18 cellular contexts compared by ENCODE assay signal in the genomic region with DNA sequence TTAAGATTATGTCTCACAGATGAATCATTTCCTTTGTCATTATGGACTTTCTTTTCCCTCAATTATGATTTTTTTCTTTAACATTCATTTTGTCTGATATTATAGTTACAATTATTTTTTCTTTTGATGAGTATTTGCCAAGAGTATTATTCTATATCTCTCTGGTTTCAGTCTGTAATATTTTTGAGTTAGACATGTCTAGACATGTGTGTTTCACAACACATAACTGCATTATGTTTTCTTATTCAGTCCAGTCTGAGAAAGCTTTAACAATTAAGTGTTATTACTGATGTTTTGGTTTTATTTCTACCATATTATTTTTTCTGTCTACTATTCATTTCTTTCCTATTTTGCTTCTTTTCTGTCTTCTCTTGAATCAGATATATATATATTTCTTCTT.
DNase-seq lines count a peak whose midpoint lies in the region; ATAC-seq, FAIRE-seq and TF ChIP-seq lines count a peak whose summit lies in the region.
"Had no signal": no experiment of that assay in that cellular context is flagged by ENCODE, and none has a peak within 500 bp of the region (broad histone marks: within the 10 kb centered on the region; RNA-seq: fewer than 3 reads in every experiment).

No MANE protein-coding gene starts in this region.

- no peak overlapping the region for H3K9ac ChIP-seq in endothelial cell of umbilical vein (replicated peaks; ENCODE audit: extremely low read depth, insufficient read depth, low read length)

- H3K4me3 ChIP-seq in RWPE2 (ENCODE audit: severe bottlenecking) (no peak overlapping the region), endothelial cell of umbilical vein (replicated peaks in 1 of 3; ENCODE audit: insufficient read depth in 1 of 3, low read depth in 1 of 3, low read length in 3 of 3) (no peak overlapping the region), foreskin fibroblast (ENCODE audit: low read depth in 1 of 2, low read length in 2 of 2) (no peak overlapping the region)

- no peak for DNase-seq in GM19239 (ENCODE audit: insufficient read length, low spot score)
- DNase-seq in RWPE2 (ENCODE audit: low spot score): no peak
- no peak for DNase-seq in endothelial cell of umbilical vein (ENCODE audit: low read depth, low spot score)
- peak; percentile 3 for DNase-seq in iris pigment epithelial cell (ENCODE audit: low read depth)
- DNase-seq in COLO668 (lab: John Stamatoyannopoulos, UW; ENCODE audit: unreplicated experiment): no peak
- DNase-seq in foreskin fibroblast: no peak
- no peak for DNase-seq in activated CD4-positive, alpha-beta T cell treated with anti-CD3 and anti-CD28 coated beads for 48 hours
- DNase-seq: C1 segment of cervical spinal cord; Caco-2; CD4-positive, alpha-beta T cell; DND-41; GDM1; GOT3; H9 had no signal

- no peaks in the 10 kb centered on the region for H3K9me1 ChIP-seq in endothelial cell of umbilical vein (replicated peaks; ENCODE audit: control insufficient read depth, extremely low read depth, insufficient read depth, low read length)

- no peaks in the 10 kb centered on the region for H3K27me3 ChIP-seq in RWPE2 (ENCODE audit: insufficient read depth, poor library complexity, severe bottlenecking)
- H3K27me3 ChIP-seq in endothelial cell of umbilical vein (ENCODE audit: control insufficient read depth in 2 of 2, insufficient read depth in 2 of 2, low read length in 2 of 2): no peaks in the 10 kb centered on the region

- peak; percentile 40 for FAIRE-seq in GM19239 (lab: Jason Lieb, UNC)
- no peak for FAIRE-seq in endothelial cell of umbilical vein (lab: Jason Lieb, UNC)
- FAIRE-seq: A204.1, GM12892, HTR-8/SVneo had no signal

- CTCF ChIA-PET in endothelial cell of umbilical vein (lab: Charles Lee): no interaction called here

- POLR2A ChIA-PET in endothelial cell of umbilical vein (lab: Charles Lee): no interaction called here

- no peak overlapping the region for H2AFZ ChIP-seq in endothelial cell of umbilical vein (ENCODE audit: low read depth, low read length)

- TF ChIP-seq POLR2A in endothelial cell of umbilical vein (IDR thresholded peaks at IDR 0.05; ENCODE audit: low read depth, low read length): no peak

- no peaks in the 10 kb centered on the region for H3K9me3 ChIP-seq in RWPE2 (ENCODE audit: severe bottlenecking)
- no peaks in the 10 kb centered on the region for H3K9me3 ChIP-seq in endothelial cell of umbilical vein (replicated peaks; ENCODE audit: control insufficient read depth, insufficient read depth, low read length)
- H3K9me3 ChIP-seq: Caco-2 had no signal

- no peaks in the 10 kb centered on the region for H3K79me2 ChIP-seq in endothelial cell of umbilical vein (ENCODE audit: control insufficient read depth, insufficient read depth, low read length)

- ATAC-seq in RWPE2 (ENCODE audit: low read depth): no peak
- ATAC-seq: HepG2 had no signal

- no peak for TF ChIP-seq CTCF in RWPE2 (IDR thresholded peaks at IDR 0.05; ENCODE audit: poor library complexity, severe bottlenecking)
- TF ChIP-seq CTCF in endothelial cell of umbilical vein (IDR thresholded peaks at IDR 0.05; ENCODE audit: extremely low read depth in 1 of 2, insufficient read depth in 1 of 2, low read depth in 1 of 2, low read length in 2 of 2): no peak
- TF ChIP-seq CTCF in foreskin fibroblast (IDR thresholded peaks at IDR 0.05; ENCODE audit: low read depth, low read length): no peak

- H3K4me1 ChIP-seq in RWPE2 (ENCODE audit: insufficient read depth, poor library complexity, severe bottlenecking) (peaks cover 6% of the 10 kb centered on the region), endothelial cell of umbilical vein (ENCODE audit: control insufficient read depth, extremely low read depth, insufficient read depth, low read length) (no peaks in the 10 kb centered on the region)
- H3K4me1 ChIP-seq: Caco-2 had no signal

- H3K36me3 ChIP-seq in RWPE2 (ENCODE audit: low read depth) (no peaks in the 10 kb centered on the region), endothelial cell of umbilical vein (ENCODE audit: control insufficient read depth in 2 of 2, extremely low read depth in 1 of 2, insufficient read depth in 2 of 2, low read length in 2 of 2) (no peaks in the 10 kb centered on the region)

- H4K20me1 ChIP-seq in endothelial cell of umbilical vein (replicated peaks; ENCODE audit: control insufficient read depth, extremely low read depth, insufficient read depth, low read length): no peaks in the 10 kb centered on the region

- dilution Hi-C loops in endothelial cell of umbilical vein (cut with MboI; ENCODE audit: extremely low pct_ligation_motif_present, low sequenced_read_pairs): no loop called here

- H3K4me2 ChIP-seq in endothelial cell of umbilical vein (ENCODE audit: insufficient read depth, low read length): no peak overlapping the region

- intact Hi-C loops in endothelial cell of umbilical vein (cut with micrococcal nuclease): no loop called here

- BruUV-seq in endothelial cell of umbilical vein (replicated peaks; lab: Mats Ljungman, UMichigan): no TSS peak

- H3K27ac ChIP-seq in RWPE2 (ENCODE audit: poor library complexity, severe bottlenecking) (peak overlapping the region; percentile 50), endothelial cell of umbilical vein (ENCODE audit: insufficient read depth, low read depth, low read length) (no peak overlapping the region)

TF ChIP-seq in endothelial cell of umbilical vein, 7 proteins besides CTCF, POLR2A, EP300 and RAD21:
- TF ChIP-seq POLR2AphosphoS5 (IDR thresholded peaks at IDR 0.05; ENCODE audit: insufficient read depth, low read depth, low read length): no peak
- no peak for TF ChIP-seq EZH2 (IDR thresholded peaks at IDR 0.05; ENCODE audit: borderline replicate concordance, low read depth, low read length, severe bottlenecking)
- TF ChIP-seq FOS (IDR thresholded peaks at IDR 0.05; ENCODE audit: borderline replicate concordance, insufficient read depth, low read length): peak; percentile 12
